1 cellular context compared by ENCODE assay signal in the genomic region with DNA sequence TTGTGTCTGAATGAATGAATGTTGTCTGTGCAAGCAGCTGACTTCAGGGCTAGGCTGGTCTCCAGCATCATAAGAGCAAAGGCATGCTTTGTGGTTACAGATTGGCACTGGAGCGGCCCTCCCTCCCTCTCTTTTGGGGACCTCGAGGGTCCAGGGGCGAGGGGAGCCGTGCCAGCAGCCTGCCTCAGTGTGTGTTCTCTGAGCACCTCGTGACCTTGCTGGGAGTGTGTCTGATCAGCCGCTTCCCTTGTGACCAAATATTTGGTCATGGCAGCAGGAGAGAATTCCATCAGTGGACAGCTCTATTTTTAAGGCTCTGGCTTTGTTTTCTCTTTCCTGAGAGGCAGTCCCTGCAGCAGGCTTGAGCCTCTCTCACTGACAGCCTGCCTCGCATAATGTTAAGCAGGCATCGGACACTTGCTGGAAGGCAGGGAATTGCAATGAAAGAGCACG.
TF ChIP-seq lines count a peak whose summit lies in the region.

No MANE protein-coding gene starts in this region.

TF ChIP-seq in WTC11, 78 proteins besides CTCF, POLR2A, EP300 and RAD21 (continued from another document):
- TF ChIP-seq IRF2 (CRISPR knock-in tag; IDR thresholded peaks at IDR 0.05; ENCODE audit: borderline replicate concordance, low read depth) (no peak), CBFB (CRISPR knock-in tag; IDR thresholded peaks at IDR 0.05; ENCODE audit: low read depth) (no peak), NR3C1 (CRISPR knock-in tag; conservative IDR thresholded peaks at IDR 0.05; ENCODE audit: low read depth) (no peak)
- TF ChIP-seq, protein P1, sequence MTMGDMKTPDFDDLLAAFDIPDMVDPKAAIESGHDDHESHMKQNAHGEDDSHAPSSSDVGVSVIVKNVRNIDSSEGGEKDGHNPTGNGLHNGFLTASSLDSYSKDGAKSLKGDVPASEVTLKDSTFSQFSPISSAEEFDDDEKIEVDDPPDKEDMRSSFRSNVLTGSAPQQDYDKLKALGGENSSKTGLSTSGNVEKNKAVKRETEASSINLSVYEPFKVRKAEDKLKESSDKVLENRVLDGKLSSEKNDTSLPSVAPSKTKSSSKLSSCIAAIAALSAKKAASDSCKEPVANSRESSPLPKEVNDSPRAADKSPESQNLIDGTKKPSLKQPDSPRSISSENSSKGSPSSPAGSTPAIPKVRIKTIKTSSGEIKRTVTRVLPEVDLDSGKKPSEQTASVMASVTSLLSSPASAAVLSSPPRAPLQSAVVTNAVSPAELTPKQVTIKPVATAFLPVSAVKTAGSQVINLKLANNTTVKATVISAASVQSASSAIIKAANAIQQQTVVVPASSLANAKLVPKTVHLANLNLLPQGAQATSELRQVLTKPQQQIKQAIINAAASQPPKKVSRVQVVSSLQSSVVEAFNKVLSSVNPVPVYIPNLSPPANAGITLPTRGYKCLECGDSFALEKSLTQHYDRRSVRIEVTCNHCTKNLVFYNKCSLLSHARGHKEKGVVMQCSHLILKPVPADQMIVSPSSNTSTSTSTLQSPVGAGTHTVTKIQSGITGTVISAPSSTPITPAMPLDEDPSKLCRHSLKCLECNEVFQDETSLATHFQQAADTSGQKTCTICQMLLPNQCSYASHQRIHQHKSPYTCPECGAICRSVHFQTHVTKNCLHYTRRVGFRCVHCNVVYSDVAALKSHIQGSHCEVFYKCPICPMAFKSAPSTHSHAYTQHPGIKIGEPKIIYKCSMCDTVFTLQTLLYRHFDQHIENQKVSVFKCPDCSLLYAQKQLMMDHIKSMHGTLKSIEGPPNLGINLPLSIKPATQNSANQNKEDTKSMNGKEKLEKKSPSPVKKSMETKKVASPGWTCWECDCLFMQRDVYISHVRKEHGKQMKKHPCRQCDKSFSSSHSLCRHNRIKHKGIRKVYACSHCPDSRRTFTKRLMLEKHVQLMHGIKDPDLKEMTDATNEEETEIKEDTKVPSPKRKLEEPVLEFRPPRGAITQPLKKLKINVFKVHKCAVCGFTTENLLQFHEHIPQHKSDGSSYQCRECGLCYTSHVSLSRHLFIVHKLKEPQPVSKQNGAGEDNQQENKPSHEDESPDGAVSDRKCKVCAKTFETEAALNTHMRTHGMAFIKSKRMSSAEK (CRISPR knock-in tag; IDR thresholded peaks at IDR 0.05; ENCODE audit: borderline replicate concordance): no peak
